ENCODE assay signal across 21 cellular contexts in the genomic region with DNA sequence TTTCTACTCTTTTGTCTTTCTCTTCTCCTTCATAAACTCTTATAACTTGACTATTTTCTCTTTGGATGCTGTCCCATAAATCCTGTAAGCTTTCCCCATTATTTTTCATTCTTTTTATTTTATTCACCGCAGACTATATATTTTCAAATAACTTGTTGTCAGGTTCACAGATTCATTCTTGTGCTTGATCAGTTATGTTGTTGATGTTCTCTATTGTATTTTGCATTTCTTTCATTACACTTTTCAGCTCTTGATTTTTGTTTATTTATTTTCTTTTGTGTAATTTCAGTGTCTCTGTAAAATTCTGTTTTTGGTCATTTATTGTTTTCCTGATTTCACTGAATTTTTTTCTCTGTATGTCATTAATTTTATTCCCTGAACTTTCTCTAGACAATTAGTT.
"Had no signal": no experiment of that assay in that cellular context is flagged by ENCODE, and none has a peak within 500 bp of the region (broad histone marks: within the 10 kb centered on the region; RNA-seq: fewer than 3 reads in every experiment).

No MANE protein-coding gene starts in this region.

- H3K36me3 ChIP-seq: SJSA1 had no signal

- H3K27ac ChIP-seq: KMS-11, SJSA1, SK-N-MC had no signal

- DNase-seq: IMR-90, Kasumi-1, MM.1S, NCI-H1092 treated with DMSO at 0.1 percent for 48 hours, NCI-H1436, NCI-H187, NCI-H2029, NCI-H2081 treated with DMSO at 0.1 percent for 48 hours, NCI-H2171, NCI-H226, NCI-H446, NCI-H510A, NCI-H524 treated with DMSO at 0.1 percent for 48 hours, NCI-H69, NCI-H774, Right ventricle myocardium superior, RPMI8226, SIG-M5 had no signal

- H3K27me3 ChIP-seq: SJSA1 had no signal

- H3K4me2 ChIP-seq: KMS-11 had no signal

- H3K9me3 ChIP-seq: SJSA1 had no signal

- H3K4me3 ChIP-seq: SJSA1, SK-N-MC had no signal

- H3K9ac ChIP-seq: KMS-11 had no signal

- H3K4me1 ChIP-seq: SJSA1 had no signal
